ENCODE assay signal across 10 cellular contexts in genomic region chr10:102814873-102815661, GRCh38. TPM values are rescaled to one million over a fixed set of nuclear protein-coding genes. Genes with fewer than 3 reads are reported as not detected.
A peak's percentile ranks its signal among the peaks of the same experiment; 100 is the strongest.
DNase-seq lines count a peak whose midpoint lies in the region; ATAC-seq, FAIRE-seq and TF ChIP-seq lines count a peak whose summit lies in the region.
"Had no signal": no experiment of that assay in that cellular context is flagged by ENCODE, and none has a peak within 500 bp of the region (broad histone marks: within the 10 kb centered on the region; RNA-seq: fewer than 3 reads in every experiment).

No MANE protein-coding gene starts in this region.

- no peak for TF ChIP-seq CTCF in HEK293 (tag by site-specific recombination; IDR thresholded peaks at IDR 0.05)
- TF ChIP-seq CTCF in bronchial epithelial cell (IDR thresholded peaks at IDR 0.05; ENCODE audit: insufficient read depth, low read length, severe bottlenecking): no peak
- no peak for TF ChIP-seq CTCF in GM10248 (IDR thresholded peaks at IDR 0.05; ENCODE audit: control extremely low read depth, extremely low read depth, low read depth, missing control alignments)

- CTCF ChIA-PET in HEK293 (lab: Yijun Ruan, JAX) (interaction anchor here (0.6 kb wide), 1 partner anchor 65 kb away, joined by 3 read pairs; no protein-coding TSS in a partner anchor), GM10248 (lab: Yijun Ruan, JAX) (no interaction called here)

- H3K4me3 ChIP-seq in HEK293 (ENCODE audit: low read depth, low read length) (no peak overlapping the region), bronchial epithelial cell (ENCODE audit: low read depth, low read length) (no peak overlapping the region)
- H3K4me3 ChIP-seq: SK-N-MC had no signal

- H3K4me3 Mint-ChIP-seq in stimulated activated effector memory CD8-positive, alpha-beta T cell treated with anti-CD3 and anti-CD28 coated beads, Interleukin-12 subunit alpha, Interleukin-12 subunit beta, amount 100 ng/mL, for 72 hours: no peak overlapping the region

- POLR2A ChIA-PET in HEK293 (lab: Yijun Ruan, JAX) (no interaction called here), GM10248 (lab: Yijun Ruan, JAX) (no interaction called here)

- H3K36me3 ChIP-seq in HEK293 (ENCODE audit: control insufficient read depth in 2 of 2, insufficient read depth in 1 of 2, low read length in 2 of 2) (peaks cover 4 to 38% of the 10 kb centered on the region in 2 experiments; a peak in 2 of 3 replicates), bronchial epithelial cell (ENCODE audit: control insufficient read depth, insufficient read depth, low read length) (peaks cover 6% of the 10 kb centered on the region)

- DNase-seq in bronchial epithelial cell (ENCODE audit: low read depth) (peak; percentile 68), GM10248 (ENCODE audit: extremely low spot score) (no peak)
- no peak for DNase-seq in stimulated activated effector memory CD8-positive, alpha-beta T cell treated with anti-CD3 and anti-CD28 coated beads, Interleukin-12 subunit alpha, Interleukin-12 subunit beta, amount 100 ng/mL, for 72 hours (ENCODE audit: low spot score in 2 of 2)
- DNase-seq in stimulated activated CD4-positive, alpha-beta T cell treated with anti-CD3 and anti-CD28 coated beads, Interleukin-2, amount 100 ng/mL, for 48 hours: no peak
- DNase-seq: cortex of kidney had no signal

- H3K4me1 ChIP-seq in HEK293 (ENCODE audit: control insufficient read depth, insufficient read depth, low read length): peaks cover 11% of the 10 kb centered on the region

- H3K4me1 Mint-ChIP-seq in stimulated activated effector memory CD8-positive, alpha-beta T cell treated with anti-CD3 and anti-CD28 coated beads, Interleukin-12 subunit alpha, Interleukin-12 subunit beta, amount 100 ng/mL, for 72 hours: peaks cover 15% of the 10 kb centered on the region

- no peaks in the 10 kb centered on the region for H3K9me3 Mint-ChIP-seq in stimulated activated effector memory CD8-positive, alpha-beta T cell treated with anti-CD3 and anti-CD28 coated beads, Interleukin-12 subunit alpha, Interleukin-12 subunit beta, amount 100 ng/mL, for 72 hours

- peak overlapping the region; percentile 64 for H3K27ac Mint-ChIP-seq in stimulated activated effector memory CD8-positive, alpha-beta T cell treated with anti-CD3 and anti-CD28 coated beads, Interleukin-12 subunit alpha, Interleukin-12 subunit beta, amount 100 ng/mL, for 72 hours

- peaks cover 56% of the 10 kb centered on the region for H3K36me3 Mint-ChIP-seq in stimulated activated effector memory CD8-positive, alpha-beta T cell treated with anti-CD3 and anti-CD28 coated beads, Interleukin-12 subunit alpha, Interleukin-12 subunit beta, amount 100 ng/mL, for 72 hours

- peak; percentile 43 for FAIRE-seq in bronchial epithelial cell (lab: Jason Lieb, UNC)

- H3K27ac ChIP-seq in HEK293 (ENCODE audit: extremely low read depth, low read depth, low read length) (no peak overlapping the region), layer of hippocampus (ENCODE audit: low read depth, low read length) (peak overlapping the region; percentile 72)
- H3K27ac ChIP-seq: SK-N-MC had no signal

- ATAC-seq in stimulated activated effector memory CD8-positive, alpha-beta T cell treated with anti-CD3 and anti-CD28 coated beads, Interleukin-12 subunit alpha, Interleukin-12 subunit beta, amount 100 ng/mL, for 72 hours: no peak
- no peak for ATAC-seq in HG03439 (IDR thresholded peaks at IDR 0.05; ENCODE audit: unreplicated experiment)
- ATAC-seq in GM19452 (IDR thresholded peaks at IDR 0.05; ENCODE audit: unreplicated experiment): no peak

- H3K27me3 ChIP-seq in bronchial epithelial cell (ENCODE audit: control insufficient read depth, insufficient read depth, low read length) (no peaks in the 10 kb centered on the region), layer of hippocampus (ENCODE audit: control insufficient read depth, insufficient read depth, low read length) (no peaks in the 10 kb centered on the region)

- H3K9me3 ChIP-seq in HEK293 (ENCODE audit: control insufficient read depth, insufficient read depth, low read depth, low read length): no peaks in the 10 kb centered on the region

TF ChIP-seq in HEK293, 187 proteins besides CTCF, POLR2A, EP300 and RAD21:
- peak; percentile 3; the same call in 1 of the 2 replicates for TF ChIP-seq ZNF600 (tag by site-specific recombination; IDR thresholded peaks at IDR 0.05)
- no peak for TF ChIP-seq ZNF529 (tag by site-specific recombination; IDR thresholded peaks at IDR 0.05; ENCODE audit: insufficient replicate concordance)

RNA-seq across cellular contexts. Expression of gene CYP17A1, which starts 22.1 kb away (rescaled TPM):
- not detected in 2 replicates for total RNA-seq in bronchial epithelial cell

RNA-seq across cellular contexts. Expression of gene BORCS7, which starts 39.0 kb away (rescaled TPM):
- total RNA-seq in bronchial epithelial cell: 11.1 and 12.0 TPM in 2 replicates

RNA-seq across cellular contexts. Expression of gene AS3MT, which starts 54.2 kb away (rescaled TPM):
- 2.1 and 2.6 TPM in 2 replicates for total RNA-seq in bronchial epithelial cell
